Comparison of ENCODE assay signal across 8 cellular contexts in the genomic region with DNA sequence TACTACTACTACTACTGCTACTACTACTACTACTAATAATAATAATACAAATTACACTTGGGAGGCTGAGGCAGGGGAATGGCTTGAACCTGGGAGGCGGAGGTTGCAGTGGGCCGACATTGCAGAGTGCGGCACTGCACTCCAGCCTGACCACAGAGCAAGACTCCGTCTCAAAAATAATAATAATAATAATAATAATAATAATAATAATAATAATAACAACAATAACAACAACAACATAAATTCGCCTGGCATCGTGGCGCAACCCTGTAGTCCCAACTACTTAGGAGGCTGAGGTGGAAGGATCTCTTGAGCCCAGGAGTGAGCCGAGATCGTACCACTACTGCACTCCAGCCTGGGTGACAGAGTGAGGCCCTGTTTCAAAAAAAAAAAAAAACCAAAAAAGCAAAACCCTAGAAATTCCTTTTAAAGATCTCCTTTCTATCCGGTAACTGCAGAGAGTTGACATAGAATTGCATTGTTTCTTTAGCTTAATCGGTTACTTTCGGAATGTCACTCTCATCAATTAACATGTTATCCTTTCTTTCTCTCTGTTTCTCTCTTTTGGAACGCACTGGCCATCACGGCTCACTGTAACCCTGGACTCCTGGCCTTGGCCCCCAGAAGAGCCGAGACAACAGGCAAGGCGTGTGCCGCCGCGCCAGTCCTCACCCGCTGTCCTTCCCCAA. TPM values are rescaled to one million over a fixed set of nuclear protein-coding genes. Genes with fewer than 3 reads are reported as not detected.
DNase-seq lines count a peak whose midpoint lies in the region; ATAC-seq and TF ChIP-seq lines count a peak whose summit lies in the region.

No MANE protein-coding gene starts in this region.

- H3K4me3 ChIP-seq in AG04450 (ENCODE audit: low read depth, low read length), result peak overlapping the region; percentile 68
- peak overlapping the region; percentile 72 for H3K4me3 ChIP-seq in HUES64 (ENCODE audit: low read length)

- no peaks in the 10 kb centered on the region for H3K36me3 ChIP-seq in HUES64 (ENCODE audit: insufficient read depth, low read length)

- POLR2A ChIA-PET in AG04450 (lab: Yijun Ruan, JAX), result interaction anchor here (0.7 kb wide), 1 partner anchor 26 kb away, joined by 8 read pairs; no protein-coding TSS in a partner anchor

- peaks cover 7% of the 10 kb centered on the region for H3K4me1 ChIP-seq in HUES64 (ENCODE audit: insufficient read depth, low read length)

- H3K9me3 ChIP-seq in AG04450 (ENCODE audit: control insufficient read depth, insufficient read depth, low read length) (peaks cover 3% of the 10 kb centered on the region; the same call in 1 of the 2 replicates), HUES64 (ENCODE audit: insufficient read depth, low read depth, low read length) (no peaks in the 10 kb centered on the region)

- no peaks in the 10 kb centered on the region for H3K9me3 Mint-ChIP-seq in chondrocyte (ENCODE audit: low read depth)
- no peaks in the 10 kb centered on the region for H3K9me3 Mint-ChIP-seq in naive B cell

- H3K36me3 Mint-ChIP-seq in chondrocyte (ENCODE audit: low read depth), result peaks cover 3% of the 10 kb centered on the region
- no peaks in the 10 kb centered on the region for H3K36me3 Mint-ChIP-seq in naive B cell

- CTCF ChIA-PET in AG04450 (lab: Charles Lee), result interaction anchor here (1.0 to 5.4 kb wide), 3 partner anchors 93 to 141 kb away, joined by 3 to 96 read pairs (median 4); a partner anchor contains a TSS

- no peak for ATAC-seq in naive B cell (ENCODE audit: low read depth in 2 of 2)
- ATAC-seq in GM21717 (IDR thresholded peaks at IDR 0.05; ENCODE audit: unreplicated experiment), result no peak
- no peak for ATAC-seq in esophagus mucosa
- no peak for ATAC-seq in HG02973 (IDR thresholded peaks at IDR 0.05; ENCODE audit: unreplicated experiment)
- no peak for ATAC-seq in GM18519 (IDR thresholded peaks at IDR 0.05; ENCODE audit: low FRiP score, unreplicated experiment)

- DNase-seq in AG04450 (ENCODE audit: low read depth, low spot score) (no peak), chondrocyte (ENCODE audit: low spot score) (peak; percentile 62), naive B cell (no peak)

- H3K4me3 Mint-ChIP-seq in chondrocyte (ENCODE audit: unreplicated experiment) (peak overlapping the region; percentile 74), naive B cell (peak overlapping the region; percentile 58 to 93 (median 86))

- H3K9ac ChIP-seq in HUES64 (ENCODE audit: low read depth, low read length), result peak overlapping the region; percentile 83

- H3K27me3 ChIP-seq in AG04450 (ENCODE audit: control insufficient read depth, insufficient read depth, low read length) (no peaks in the 10 kb centered on the region), HUES64 (ENCODE audit: insufficient read depth, low read length) (peaks cover 7% of the 10 kb centered on the region)

- peak overlapping the region; percentile 68 for H3K27ac ChIP-seq in AG04450 (ENCODE audit: low read depth, low read length)
- H3K27ac ChIP-seq in HUES64 (ENCODE audit: low read depth, low read length), result peak overlapping the region; percentile 30; the same call in 1 of the 2 replicates

- H3K4me1 Mint-ChIP-seq in chondrocyte (ENCODE audit: low read depth) (peaks cover 24% of the 10 kb centered on the region), naive B cell (peaks cover 20 to 29% (median 26%) of the 10 kb centered on the region in 3 donors)

- H3K27ac Mint-ChIP-seq in chondrocyte (ENCODE audit: unreplicated experiment) (peak overlapping the region; percentile 94), naive B cell (peak overlapping the region; percentile 24 to 88 (median 64))

- 52% methylated on average over 16 of the region's 20 CpGs for WGBS in HUES64

- no peaks in the 10 kb centered on the region for H3K27me3 Mint-ChIP-seq in chondrocyte (ENCODE audit: low read depth)
- H3K27me3 Mint-ChIP-seq in naive B cell, result no peaks in the 10 kb centered on the region

- TF ChIP-seq CTCF in AG04450 (IDR thresholded peaks at IDR 0.05; ENCODE audit: low read depth, low read length), result no peak
- TF ChIP-seq CTCF in chondrocyte (IDR thresholded peaks at IDR 0.05), result no peak

RNA-seq across cellular contexts. Expression of a gene that starts 1.0 kb away (rescaled TPM):
- polyA plus RNA-seq in AG04450 (2011; rRNA removed), result 15.3 and 16.7 TPM in 2 replicates
- 3.3 and 3.7 TPM in 2 replicates for polyA minus RNA-seq in AG04450 (2011; rRNA and poly(A)+ RNA removed)
- polyA plus RNA-seq in HUES64 (2013, experiment 1 of 2), result 15.9 TPM
- 23.3 TPM for polyA plus RNA-seq in HUES64 (2013, experiment 2 of 2)
- 24.9 to 31.5 TPM (median 26.0 TPM) in 3 replicates for total RNA-seq in chondrocyte
- 10 to 100 TPM in 3 of 6 donors, 1 to 10 TPM in 3; 7.0 to 15.3 (median 8.8) TPM for polyA plus RNA-seq in naive B cell (ENCODE audit: low read depth in 6 of 6)
- 5.7 TPM for total RNA-seq in esophagus mucosa

RNA-seq across cellular contexts. Expression of a gene that starts 49.2 kb away (rescaled TPM):
- polyA plus RNA-seq in AG04450 (2011; rRNA removed) (76.2 and 76.9 TPM in 2 replicates), naive B cell (ENCODE audit: low read depth in 6 of 6) (10 to 100 TPM in 5 of 6 donors, 1 to 10 TPM in 1; 9.1 to 18.9 (median 15.4) TPM)
- 63.2 and 73.7 TPM in 2 replicates for polyA minus RNA-seq in AG04450 (2011; rRNA and poly(A)+ RNA removed)
- 423 TPM for polyA plus RNA-seq in HUES64 (2013, experiment 1 of 2)
- 333 TPM for polyA plus RNA-seq in HUES64 (2013, experiment 2 of 2)
- total RNA-seq in chondrocyte (48.4 to 52.9 TPM (median 48.7 TPM) in 3 replicates), esophagus mucosa (31.4 TPM)
